In genomic region chr19:46404039-46404883, GRCh38 we compare ENCODE assay signal across 1 cellular context.
TF ChIP-seq lines count a peak whose summit lies in the region.

No MANE protein-coding gene starts in this region.

TF ChIP-seq in HepG2, 621 proteins besides CTCF, POLR2A, EP300 and RAD21 (continued from another document and continues in another):
- TF ChIP-seq ZNF607 (CRISPR knock-in tag; IDR thresholded peaks at IDR 0.05; ENCODE audit: borderline replicate concordance) (peak; percentile 12; the same call in 1 of the 2 replicates), ZNF570 (CRISPR knock-in tag; IDR thresholded peaks at IDR 0.05; ENCODE audit: borderline replicate concordance) (no peak), HNRNPL (IDR thresholded peaks at IDR 0.05; ENCODE audit: low read depth, low read length) (peak; percentile 52; the same call in 1 of the 2 replicates), NR2F1 (CRISPR knock-in tag; IDR thresholded peaks at IDR 0.05) (no peak), ZNF512 (CRISPR knock-in tag; IDR thresholded peaks at IDR 0.05) (peak; percentile 55; the same call in 1 of the 2 replicates), ZNF703 (CRISPR knock-in tag; IDR thresholded peaks at IDR 0.05; ENCODE audit: borderline replicate concordance) (no peak), LCORL (IDR thresholded peaks at IDR 0.05) (no peak), LCORL (CRISPR knock-in tag; IDR thresholded peaks at IDR 0.05) (0 out of 2 replicates have a peak, but pooled peaks have one; percentile 49), ATAD3A (CRISPR knock-in tag; IDR thresholded peaks at IDR 0.05) (no peak), GMEB1 (CRISPR knock-in tag; IDR thresholded peaks at IDR 0.05; ENCODE audit: borderline replicate concordance) (0 out of 2 replicates have a peak, but pooled peaks have one; percentile 33), DZIP1 (CRISPR knock-in tag; IDR thresholded peaks at IDR 0.05) (peak; percentile 34; the same call in 1 of the 2 replicates), ZNF510 (CRISPR knock-in tag; IDR thresholded peaks at IDR 0.05; ENCODE audit: low read depth) (no peak), ARNT (IDR thresholded peaks at IDR 0.05) (no peak), RFXANK (CRISPR knock-in tag; IDR thresholded peaks at IDR 0.05) (no peak), ZNF263 (CRISPR knock-in tag; IDR thresholded peaks at IDR 0.05) (peak; percentile 95), ZNF205 (CRISPR knock-in tag; IDR thresholded peaks at IDR 0.05) (peak; percentile 15; the same call in 1 of the 2 replicates), FOXP4 (CRISPR knock-in tag; IDR thresholded peaks at IDR 0.05) (0 out of 2 replicates have a peak, but pooled peaks have one; percentile 24), GMEB2 (CRISPR knock-in tag; IDR thresholded peaks at IDR 0.05; ENCODE audit: low read depth) (no peak), RBFOX2 (IDR thresholded peaks at IDR 0.05; ENCODE audit: low read depth, low read length) (peak; percentile 62), FLYWCH1 (CRISPR knock-in tag; IDR thresholded peaks at IDR 0.05) (no peak), ZNF296 (CRISPR knock-in tag; conservative IDR thresholded peaks at IDR 0.05) (no peak), SATB2 (CRISPR knock-in tag; IDR thresholded peaks at IDR 0.05) (no peak), MIER3 (CRISPR knock-in tag; IDR thresholded peaks at IDR 0.05; ENCODE audit: borderline replicate concordance) (peak; percentile 30; the same call in 1 of the 2 replicates), SP4 (CRISPR knock-in tag; IDR thresholded peaks at IDR 0.05) (peak; percentile 68; the same call in 1 of the 2 replicates), ZNF660 (CRISPR knock-in tag; IDR thresholded peaks at IDR 0.05; ENCODE audit: borderline replicate concordance, low read depth) (no peak), RELA (CRISPR knock-in tag; IDR thresholded peaks at IDR 0.05) (0 out of 2 replicates have a peak, but pooled peaks have one; percentile 9), ZNF234 (CRISPR knock-in tag; conservative IDR thresholded peaks at IDR 0.05) (no peak), IRF2 (CRISPR knock-in tag; IDR thresholded peaks at IDR 0.05) (0 out of 2 replicates have a peak, but pooled peaks have one; percentile 20), AHDC1 (CRISPR knock-in tag; IDR thresholded peaks at IDR 0.05; ENCODE audit: borderline replicate concordance) (peak; percentile 53; the same call in 1 of the 2 replicates), HDAC1 (CRISPR knock-in tag; IDR thresholded peaks at IDR 0.05) (peak; percentile 85), ELF3 (CRISPR knock-in tag; IDR thresholded peaks at IDR 0.05) (peak; percentile 41; the same call in 1 of the 2 replicates), ZFP36L1 (CRISPR knock-in tag; IDR thresholded peaks at IDR 0.05) (peak; percentile 87; the same call in 1 of the 2 replicates), KDM2A (CRISPR knock-in tag; IDR thresholded peaks at IDR 0.05; ENCODE audit: borderline replicate concordance, low read depth) (peak; percentile 53; the same call in 1 of the 2 replicates), ZBTB49 (CRISPR knock-in tag; IDR thresholded peaks at IDR 0.05; ENCODE audit: borderline replicate concordance) (no peak), KLF12 (CRISPR knock-in tag; IDR thresholded peaks at IDR 0.05; ENCODE audit: borderline replicate concordance) (peak; percentile 98), SMAD1 (CRISPR knock-in tag; IDR thresholded peaks at IDR 0.05; ENCODE audit: borderline replicate concordance, low read depth) (0 out of 2 replicates have a peak, but pooled peaks have one; percentile 78), AGO2 (optimal IDR thresholded peaks at IDR 0.05; ENCODE audit: low read depth, low read length) (peak; percentile 49), ZNF337 (CRISPR knock-in tag; IDR thresholded peaks at IDR 0.05; ENCODE audit: borderline replicate concordance, low read depth) (peak; percentile 65; the same call in 1 of the 2 replicates), MYC (CRISPR knock-in tag; IDR thresholded peaks at IDR 0.05; ENCODE audit: borderline replicate concordance) (peak; percentile 63), RBM39 (IDR thresholded peaks at IDR 0.05; ENCODE audit: low read depth, low read length, poor library complexity, severe bottlenecking) (peak; percentile 81), GLI4 (CRISPR knock-in tag; IDR thresholded peaks at IDR 0.05; ENCODE audit: borderline replicate concordance) (peak; percentile 77; the same call in 1 of the 2 replicates), SNAPC5 (CRISPR knock-in tag; IDR thresholded peaks at IDR 0.05; ENCODE audit: borderline replicate concordance) (0 out of 2 replicates have a peak, but pooled peaks have one; percentile 28), TMF1 (CRISPR knock-in tag; IDR thresholded peaks at IDR 0.05; ENCODE audit: low read depth) (no peak; the same call in 1 of the 2 replicates), SMAD3 (CRISPR knock-in tag; IDR thresholded peaks at IDR 0.05) (peak; percentile 25; the same call in 1 of the 2 replicates), NFKBIZ (CRISPR knock-in tag; IDR thresholded peaks at IDR 0.05) (no peak)
